23 cellular contexts compared by ENCODE assay signal in genomic region chr7:147681530-147681929, GRCh38.
"Had no signal": no experiment of that assay in that cellular context is flagged by ENCODE, and none has a peak within 500 bp of the region (broad histone marks: within the 10 kb centered on the region; RNA-seq: fewer than 3 reads in every experiment).

No MANE protein-coding gene starts in this region.

- ATAC-seq: foreskin keratinocyte, gastroesophageal sphincter, heart left ventricle, left colon, left lobe of liver, lower lobe of right lung, mucosa of descending colon had no signal

- H3K4me3 Mint-ChIP-seq: immature natural killer cell, mesothelial cell of epicardium, naive B cell had no signal

- H2AFZ ChIP-seq: hepatocyte had no signal

- H3K27ac Mint-ChIP-seq: immature natural killer cell, mesothelial cell of epicardium, naive B cell had no signal

- H3K27ac ChIP-seq: coronary artery, dorsolateral prefrontal cortex, esophagus muscularis mucosa, foreskin keratinocyte, gastroesophageal sphincter, heart left ventricle, hepatocyte, left ventricle myocardium inferior, lower lobe of right lung had no signal

- H3K36me3 Mint-ChIP-seq: immature natural killer cell, mesothelial cell of epicardium, naive B cell had no signal

- DNase-seq: dermis blood vessel endothelial cell; dorsolateral prefrontal cortex; effector CD4-positive, alpha-beta T cell; effector memory CD4-positive, alpha-beta T cell; foreskin keratinocyte; heart left ventricle; hypothalamus; immature natural killer cell; islet precursor cell; kidney; kidney glomerular epithelial cell; left colon; left ventricle myocardium inferior; lower lobe of right lung; mesenchymal stem cell; mucosa of descending colon; naive B cell had no signal

- H3K27me3 ChIP-seq: dorsolateral prefrontal cortex, esophagus muscularis mucosa, foreskin keratinocyte, gastroesophageal sphincter, hepatocyte had no signal

- H3K4me2 ChIP-seq: hepatocyte had no signal

- H3K27me3 Mint-ChIP-seq: naive B cell had no signal

- H3K36me3 ChIP-seq: esophagus muscularis mucosa, gastroesophageal sphincter, heart left ventricle, left ventricle myocardium inferior, lower lobe of right lung had no signal

- H3K4me1 ChIP-seq: esophagus muscularis mucosa, foreskin keratinocyte, gastroesophageal sphincter, heart left ventricle, left ventricle myocardium inferior, lower lobe of right lung had no signal

- H3K4me1 Mint-ChIP-seq: immature natural killer cell, naive B cell had no signal

- H3K4me3 ChIP-seq: coronary artery, dorsolateral prefrontal cortex, esophagus muscularis mucosa, gastroesophageal sphincter, heart left ventricle, hepatocyte, left ventricle myocardium inferior, lower lobe of right lung, mucosa of descending colon had no signal

- H3K9me3 ChIP-seq: esophagus muscularis mucosa, gastroesophageal sphincter, heart left ventricle, left ventricle myocardium inferior, lower lobe of right lung, mucosa of descending colon had no signal

- H3K79me2 ChIP-seq: hepatocyte had no signal
